17 cellular contexts compared by ENCODE assay signal in genomic region chr6:108694816-108695215, GRCh38.
DNase-seq lines count a peak whose midpoint lies in the region; ATAC-seq, FAIRE-seq and TF ChIP-seq lines count a peak whose summit lies in the region.
"Had no signal": no experiment of that assay in that cellular context is flagged by ENCODE, and none has a peak within 500 bp of the region (broad histone marks: within the 10 kb centered on the region; RNA-seq: fewer than 3 reads in every experiment).

No MANE protein-coding gene starts in this region.

- H3K36me3 ChIP-seq in mammary epithelial cell (ENCODE audit: insufficient read depth, low read length) (no peaks in the 10 kb centered on the region), keratinocyte (ENCODE audit: control insufficient read depth in 2 of 2, extremely low read depth in 1 of 2, insufficient read depth in 2 of 2, low read length in 2 of 2) (no peaks in the 10 kb centered on the region)

- TF ChIP-seq CTCF in mammary epithelial cell (conservative IDR thresholded peaks at IDR 0.05 in 1 of 2, IDR thresholded peaks at IDR 0.05 in 1 of 2; ENCODE audit: extremely low read depth in 1 of 2, insufficient read depth in 1 of 2, low read depth in 1 of 2, low read length in 2 of 2) (no peak), keratinocyte (optimal IDR thresholded peaks at IDR 0.05 in 1 of 3, IDR thresholded peaks at IDR 0.05 in 1 of 3, conservative IDR thresholded peaks at IDR 0.05 in 1 of 3; ENCODE audit: extremely low read depth in 1 of 3, insufficient read depth in 2 of 3, low read length in 3 of 3) (no peak)

- H3K27me3 ChIP-seq in mammary epithelial cell (ENCODE audit: insufficient read depth, low read length), result no peaks in the 10 kb centered on the region
- H3K27me3 ChIP-seq in keratinocyte (ENCODE audit: control insufficient read depth, extremely low read depth, insufficient read depth, low read length), result no peaks in the 10 kb centered on the region
- H3K27me3 ChIP-seq: BLaER1 treated with 17β-estradiol and CSF1 and Interleukin-3, amounts not matched to agents 10 nM and 100 nM had no signal

- no peak overlapping the region for H3K27ac ChIP-seq in mammary epithelial cell (ENCODE audit: insufficient read depth, low read depth, low read length)
- H3K27ac ChIP-seq in keratinocyte (ENCODE audit: control insufficient read depth, insufficient read depth, low read length), result no peak overlapping the region
- H3K27ac ChIP-seq: BLaER1 treated with 17β-estradiol and CSF1 and Interleukin-3, amounts not matched to agents 10 nM and 100 nM had no signal

- DNase-seq in NCI-H2171 (lab: John Stamatoyannopoulos, UW) (peak; percentile 15), RPMI7951 (ENCODE audit: low read depth) (peak; percentile 53), mammary epithelial cell (peak; percentile 57), keratinocyte (ENCODE audit: low read depth, low spot score) (no peak), NCI-H1048 (lab: John Stamatoyannopoulos, UW) (no peak)
- DNase-seq in activated CD4-positive, alpha-beta T cell treated with anti-CD3 and anti-CD28 coated beads for 1 hour, result no peak
- DNase-seq: Calu3; CD8-positive, alpha-beta T cell; DMS79 treated with DMSO at 0.1 percent for 48 hours; GF-D8; H9 had no signal

- H3K4me1 ChIP-seq in mammary epithelial cell (ENCODE audit: insufficient read depth, low read length), result peaks cover 24% of the 10 kb centered on the region
- H3K4me1 ChIP-seq in keratinocyte (ENCODE audit: control insufficient read depth, extremely low read depth, insufficient read depth, low read length), result peaks cover 19% of the 10 kb centered on the region

- H3K79me2 ChIP-seq in mammary epithelial cell (ENCODE audit: insufficient read depth, low read length) (no peaks in the 10 kb centered on the region), keratinocyte (ENCODE audit: control insufficient read depth, insufficient read depth, low read length) (no peaks in the 10 kb centered on the region)

- CTCF ChIA-PET in mammary epithelial cell (lab: Charles Lee; ENCODE audit: low non-redundant PET), result no interaction called here

- H3K4me3 ChIP-seq in mammary epithelial cell (replicated peaks in 1 of 3; ENCODE audit: insufficient read depth in 1 of 3, low read depth in 2 of 3, low read length in 3 of 3), result no peak overlapping the region
- H3K4me3 ChIP-seq in keratinocyte (ENCODE audit: control insufficient read depth in 2 of 3, extremely low read depth in 1 of 3, insufficient read depth in 2 of 3, low read depth in 1 of 3, low read length in 3 of 3), result no peak overlapping the region
- H3K4me3 ChIP-seq: BLaER1 treated with 17β-estradiol and CSF1 and Interleukin-3, amounts not matched to agents 10 nM and 100 nM had no signal

- dilution Hi-C loops in mammary epithelial cell (cut with HindIII; ENCODE audit: low sequenced_read_pairs) (no loop called here), keratinocyte (cut with MboI; ENCODE audit: extremely low pct_ligation_motif_present, low sequenced_read_pairs) (no loop called here)

- H3K9me1 ChIP-seq in keratinocyte (ENCODE audit: control insufficient read depth, extremely low read depth, insufficient read depth, low read length), result no peaks in the 10 kb centered on the region

- FAIRE-seq in keratinocyte (lab: Jason Lieb, UNC), result peak; percentile 51
- FAIRE-seq: GM19239, H1, HepG2 had no signal

- in situ Hi-C loops in mammary epithelial cell (cut with MboI; ENCODE audit: low sequenced_read_pairs in 2 of 2), result no loop called here

- H2AFZ ChIP-seq in mammary epithelial cell (ENCODE audit: low read depth, low read length) (peak overlapping the region; percentile 26), keratinocyte (ENCODE audit: control insufficient read depth, low read length) (no peak overlapping the region)

- intact Hi-C loops in mammary epithelial cell (cut with micrococcal nuclease), result no loop called here

- H3K4me2 ChIP-seq in mammary epithelial cell (ENCODE audit: insufficient read depth, low read depth, low read length) (no peak overlapping the region), keratinocyte (ENCODE audit: control insufficient read depth, extremely low read depth, insufficient read depth, low read depth, low read length) (no peak overlapping the region)
- H3K4me2 ChIP-seq: BLaER1 treated with 17β-estradiol and CSF1 and Interleukin-3, amounts not matched to agents 10 nM and 100 nM had no signal

- H4K20me1 ChIP-seq in mammary epithelial cell (ENCODE audit: insufficient read depth, low read length) (no peaks in the 10 kb centered on the region), keratinocyte (ENCODE audit: control insufficient read depth, extremely low read depth, insufficient read depth, low read length) (no peaks in the 10 kb centered on the region)

- no peaks in the 10 kb centered on the region for H3K9me3 ChIP-seq in mammary epithelial cell (replicated peaks; ENCODE audit: insufficient read depth, low read length)
- H3K9me3 ChIP-seq in keratinocyte (ENCODE audit: control insufficient read depth, low read depth, low read length), result no peaks in the 10 kb centered on the region

- H3K9ac ChIP-seq in mammary epithelial cell (ENCODE audit: insufficient read depth, low read length), result no peak overlapping the region
- H3K9ac ChIP-seq in keratinocyte (ENCODE audit: control insufficient read depth, extremely low read depth, insufficient read depth, low read length), result no peak overlapping the region
- H3K9ac ChIP-seq: BLaER1 treated with 17β-estradiol and CSF1 and Interleukin-3, amounts not matched to agents 10 nM and 100 nM had no signal

- BruUV-seq in mammary epithelial cell (replicated peaks; lab: Mats Ljungman, UMichigan), result no TSS peak

- ATAC-seq in GM18873 (IDR thresholded peaks at IDR 0.05; ENCODE audit: low FRiP score, unreplicated experiment) (no peak), GM18511 (IDR thresholded peaks at IDR 0.05; ENCODE audit: unreplicated experiment) (no peak)
- ATAC-seq: CD8-positive, alpha-beta T cell had no signal

- WGBS in mammary epithelial cell (ENCODE audit: low coverage, missing lambda C conversion rate), result 19% methylated on average over 5 of the region's 6 CpGs

Comparison
In these comparisons a context has a peak if more than half of its experiments do, and no peak if none do; other contexts are left out.
1. DNase-seq: peak in NCI-H2171 (single experiment), RPMI7951 (single experiment) and mammary epithelial cell (single experiment); none in keratinocyte (single experiment), activated CD4-positive, alpha-beta T cell treated with anti-CD3 and anti-CD28 coated beads for 1 hour (single experiment) and NCI-H1048 (single experiment).